ENCODE assay signal across 8 cellular contexts in genomic region chr10:92691042-92691590, GRCh38. TPM values are rescaled to one million over a fixed set of nuclear protein-coding genes. Genes with fewer than 3 reads are reported as not detected.
DNase-seq lines count a peak whose midpoint lies in the region; ATAC-seq, FAIRE-seq and TF ChIP-seq lines count a peak whose summit lies in the region.

No MANE protein-coding gene starts in this region.

- H3K36me3 Mint-ChIP-seq in Caco-2 (ENCODE audit: insufficient read depth, unreplicated experiment): no peaks in the 10 kb centered on the region

- H3K4me3 ChIP-seq in Caco-2 (ENCODE audit: low read depth, low read length) (peak overlapping the region; percentile 87), SJSA1 (peak overlapping the region; percentile 94), fibroblast of the aortic adventitia (ENCODE audit: low read depth, low read length) (peak overlapping the region; percentile 78), pancreas (peak overlapping the region; percentile 8 to 86 (median 66)), WERI-Rb-1 (ENCODE audit: low read depth, low read length) (no peak overlapping the region)

- POLR2A ChIA-PET in Caco-2 (lab: Charles Lee): no interaction called here

- H3K27ac ChIP-seq in SJSA1 (no peak overlapping the region), pancreas (peak overlapping the region; percentile 37 to 90 (median 83)), WERI-Rb-1 (no peak overlapping the region)

- WGBS in pancreas, 2 donors: 42 to 56% methylated on average over 26 of the region's 26 CpGs

- CTCF ChIA-PET in Caco-2 (lab: Charles Lee): interaction anchor here (0.8 kb wide), 1 partner anchor 119 kb away, joined by 3 read pairs; no protein-coding TSS in a partner anchor

- TSS peak; percentile 25 for BruUV-seq in Caco-2 (replicated peaks; lab: Mats Ljungman, UMichigan)

- H3K4me1 Mint-ChIP-seq in Caco-2 (ENCODE audit: low read depth, unreplicated experiment): peaks cover 9% of the 10 kb centered on the region

- H3K9me3 Mint-ChIP-seq in Caco-2 (ENCODE audit: unreplicated experiment): no peaks in the 10 kb centered on the region

- TF ChIP-seq CTCF in Caco-2 (IDR thresholded peaks at IDR 0.05; ENCODE audit: insufficient read depth in 1 of 2, low read depth in 1 of 2, low read length in 1 of 2, severe bottlenecking in 1 of 2, unreplicated experiment in 1 of 2) (no peak), fibroblast of the aortic adventitia (IDR thresholded peaks at IDR 0.05; ENCODE audit: insufficient read depth, low read length) (no peak), pancreas (IDR thresholded peaks at IDR 0.05) (no peak), WERI-Rb-1 (IDR thresholded peaks at IDR 0.05; ENCODE audit: low read depth, low read length) (no peak)

- H3K27me3 ChIP-seq in Caco-2 (replicated peaks; ENCODE audit: control insufficient read depth, insufficient read depth, low read length) (no peaks in the 10 kb centered on the region), SJSA1 (replicated peaks) (no peaks in the 10 kb centered on the region), pancreas (no peaks in the 10 kb centered on the region), WERI-Rb-1 (ENCODE audit: insufficient read depth, low read depth, severe bottlenecking) (no peaks in the 10 kb centered on the region)

- H3K27ac Mint-ChIP-seq in Caco-2 (ENCODE audit: unreplicated experiment): peak overlapping the region; percentile 11

- FAIRE-seq in pancreas (lab: Jason Lieb, UNC): no peak

- H3K9me3 ChIP-seq in Caco-2 (no peaks in the 10 kb centered on the region), SJSA1 (replicated peaks) (no peaks in the 10 kb centered on the region), pancreas (no peaks in the 10 kb centered on the region), WERI-Rb-1 (ENCODE audit: severe bottlenecking) (peaks cover 8% of the 10 kb centered on the region)

- intact Hi-C loops in Caco-2 (cut with micrococcal nuclease; ENCODE audit: unreplicated experiment): loop anchor here (10.0 kb wide), 1 partner anchor 124 kb away; no protein-coding TSS in a partner anchor
- intact Hi-C loops in pancreas (cut with DNase I): no loop called here

- ATAC-seq in pancreas (no peak), GM21786 (IDR thresholded peaks at IDR 0.05; ENCODE audit: unreplicated experiment) (no peak)

- DNase-seq in Caco-2 (no peak), SJSA1 (ENCODE audit: low read depth in 1 of 2, low spot score in 2 of 2) (no peak), fibroblast of the aortic adventitia (ENCODE audit: low read depth) (no peak), pancreas (peak in 3 of 6 donors; percentile 29 to 33 (median 30)), WERI-Rb-1 (no peak), islet precursor cell (no peak), DMS153 treated with DMSO at 0.1 percent for 48 hours (lab: John Stamatoyannopoulos, UW; ENCODE audit: unreplicated experiment) (no peak)

- H3K4me1 ChIP-seq in Caco-2 (peaks cover 22% of the 10 kb centered on the region), SJSA1 (replicated peaks) (peaks cover 28% of the 10 kb centered on the region), pancreas (peaks cover 7 to 27% (median 17%) of the 10 kb centered on the region in 3 donors)

- H3K27me3 Mint-ChIP-seq in Caco-2 (ENCODE audit: insufficient read depth, unreplicated experiment): no peaks in the 10 kb centered on the region

- H3K36me3 ChIP-seq in Caco-2 (ENCODE audit: control insufficient read depth, insufficient read depth, low read length) (no peaks in the 10 kb centered on the region; the same call in 1 of the 2 replicates), SJSA1 (peaks cover 59% of the 10 kb centered on the region), pancreas (peaks cover 0 to 4% (median 0%) of the 10 kb centered on the region in 3 donors), WERI-Rb-1 (peaks cover 6% of the 10 kb centered on the region; the same call in 1 of the 2 replicates)

- peak overlapping the region; percentile 66 for H3K4me3 Mint-ChIP-seq in Caco-2 (ENCODE audit: unreplicated experiment)

RNA-seq across cellular contexts. Expression of gene HHEX, which starts 1.4 kb away (rescaled TPM):
- 5.8 and 6.7 TPM in 2 replicates for total RNA-seq in Caco-2 (2022)
- 17.3 and 17.7 TPM in 2 replicates for total RNA-seq in SJSA1 (2014; rRNA removed; shearing (Covaris generic))
- total RNA-seq in fibroblast of the aortic adventitia (ENCODE audit: low replicate concordance): 0.49 and 8.6 TPM in 2 replicates
- total RNA-seq in pancreas: 10 to 100 TPM; 17.6 to 29.1 (median 20.5) TPM
- 10 to 100 TPM; 38.2 to 71.2 TPM for polyA plus RNA-seq in pancreas

Comparison
In these comparisons a context has a peak if more than half of its experiments do, and no peak if none do; other contexts are left out.
1. H3K27ac ChIP-seq: peak in pancreas (4 of 4); none in SJSA1 (single experiment) and WERI-Rb-1 (single experiment).